8 cellular contexts compared by ENCODE assay signal in genomic region chr1:10793129-10793651, GRCh38. TPM values are rescaled to one million over a fixed set of nuclear protein-coding genes. Genes with fewer than 3 reads are reported as not detected.
DNase-seq lines count a peak whose midpoint lies in the region; ATAC-seq and TF ChIP-seq lines count a peak whose summit lies in the region.

No MANE protein-coding gene starts in this region.

- H3K27me3 ChIP-seq in CD8-positive, alpha-beta T cell (ENCODE audit: insufficient read depth, low read length), result peaks cover 9% of the 10 kb centered on the region

- no peak overlapping the region for H3K27ac ChIP-seq in CD8-positive, alpha-beta T cell (ENCODE audit: low read depth, low read length)

- H3K4me3 Mint-ChIP-seq in CD8-positive, alpha-beta T cell, result peak overlapping the region; percentile 49
- H3K4me3 Mint-ChIP-seq in MCF 10A (ENCODE audit: unreplicated experiment), result peak overlapping the region; percentile 95
- H3K4me3 Mint-ChIP-seq in naive thymus-derived CD8-positive, alpha-beta T cell, result peak overlapping the region in 9 of 10 donors; percentile 26 to 78 (median 65)

- peaks cover 12% of the 10 kb centered on the region for H3K4me1 ChIP-seq in CD8-positive, alpha-beta T cell (ENCODE audit: insufficient read depth, low read length)

- H3K9me3 ChIP-seq in CD8-positive, alpha-beta T cell (ENCODE audit: low read length), result no peaks in the 10 kb centered on the region

- TF ChIP-seq RAD21 in Ishikawa (IDR thresholded peaks at IDR 0.05; ENCODE audit: low read depth), result no peak

- intact Hi-C loops in CD8-positive, alpha-beta T cell (cut with DNase I, micrococcal nuclease), result no loop called here
- intact Hi-C loops in MCF 10A (cut with micrococcal nuclease), result loop anchor here (1.0 to 10.0 kb wide), 3 partner anchors 58 to 112 kb away; no protein-coding TSS in a partner anchor

- H3K4me3 ChIP-seq in CD8-positive, alpha-beta T cell (ENCODE audit: low read depth, low read length), result no peak overlapping the region

- no peaks in the 10 kb centered on the region for H3K36me3 ChIP-seq in CD8-positive, alpha-beta T cell (ENCODE audit: insufficient read depth, low read length)

- BruUV-seq in MCF 10A (replicated peaks; lab: Mats Ljungman, UMichigan), result no TSS peak

- no peak for TF ChIP-seq CTCF in CD8-positive, alpha-beta T cell (IDR thresholded peaks at IDR 0.05)
- no peak for TF ChIP-seq CTCF in MCF 10A (IDR thresholded peaks at IDR 0.05; ENCODE audit: unreplicated experiment)

- no peaks in the 10 kb centered on the region for H3K36me3 Mint-ChIP-seq in CD8-positive, alpha-beta T cell
- H3K36me3 Mint-ChIP-seq in MCF 10A (ENCODE audit: insufficient read depth, unreplicated experiment), result peaks cover 5% of the 10 kb centered on the region
- peaks cover 0 to 3% (median 0%) of the 10 kb centered on the region in 3 donors for H3K36me3 Mint-ChIP-seq in naive thymus-derived CD8-positive, alpha-beta T cell

- no peaks in the 10 kb centered on the region for H3K9me3 Mint-ChIP-seq in CD8-positive, alpha-beta T cell
- no peaks in the 10 kb centered on the region for H3K9me3 Mint-ChIP-seq in MCF 10A (ENCODE audit: unreplicated experiment)
- peaks cover 0 to 3% (median 0%) of the 10 kb centered on the region in 9 donors for H3K9me3 Mint-ChIP-seq in naive thymus-derived CD8-positive, alpha-beta T cell

- no peak for DNase-seq in CD8-positive, alpha-beta T cell
- DNase-seq in MCF 10A (ENCODE audit: unreplicated experiment) (no peak), glomerular visceral epithelial cell (ENCODE audit: extremely low spot score) (no peak), NCI-H1436 treated with DMSO at 0.1 percent for 48 hours (lab: John Stamatoyannopoulos, UW) (no peak)
- DNase-seq in naive thymus-derived CD8-positive, alpha-beta T cell, result peak in 2 of 10 donors; percentile 4 to 11

- H3K4me1 Mint-ChIP-seq in CD8-positive, alpha-beta T cell (ENCODE audit: low read depth), result peaks cover 13% of the 10 kb centered on the region
- peaks cover 18% of the 10 kb centered on the region for H3K4me1 Mint-ChIP-seq in MCF 10A (ENCODE audit: insufficient read depth, unreplicated experiment)
- peaks cover 8 to 22% (median 14%) of the 10 kb centered on the region in 4 donors for H3K4me1 Mint-ChIP-seq in naive thymus-derived CD8-positive, alpha-beta T cell

- no peak for TF ChIP-seq EP300 in Ishikawa (IDR thresholded peaks at IDR 0.05; ENCODE audit: borderline replicate concordance)

- H3K27me3 Mint-ChIP-seq in CD8-positive, alpha-beta T cell (ENCODE audit: low read depth), result peaks cover 25% of the 10 kb centered on the region
- H3K27me3 Mint-ChIP-seq in MCF 10A (ENCODE audit: insufficient read depth, unreplicated experiment), result no peaks in the 10 kb centered on the region
- peaks cover 19 to 37% (median 26%) of the 10 kb centered on the region in 5 donors for H3K27me3 Mint-ChIP-seq in naive thymus-derived CD8-positive, alpha-beta T cell

- CTCF ChIA-PET in CD8-positive, alpha-beta T cell (lab: Charles Lee), result interaction anchor here (0.5 to 0.7 kb wide), 2 partner anchors 218 to 1112 kb away, joined by 3 to 4 read pairs; no protein-coding TSS in a partner anchor
- CTCF ChIA-PET in MCF 10A (lab: Yijun Ruan, JAX), result interaction anchor here (0.6 to 0.7 kb wide), 2 partner anchors 28 to 107 kb away, joined by 3 to 7 read pairs; no protein-coding TSS in a partner anchor

- peak; percentile 38 for ATAC-seq in CD8-positive, alpha-beta T cell
- ATAC-seq in naive thymus-derived CD8-positive, alpha-beta T cell, result peak; percentile 47 to 59
- no peak for ATAC-seq in GM21737 (IDR thresholded peaks at IDR 0.05; ENCODE audit: unreplicated experiment)
- ATAC-seq in HG03196 (IDR thresholded peaks at IDR 0.05; ENCODE audit: unreplicated experiment), result no peak

- POLR2A ChIA-PET in CD8-positive, alpha-beta T cell (lab: Charles Lee), result no interaction called here
- POLR2A ChIA-PET in MCF 10A (lab: Yijun Ruan, JAX), result interaction anchor here (0.6 to 4.3 kb wide), 13 partner anchors 11 to 282 kb away, joined by 3 to 26 read pairs (median 7); no protein-coding TSS in a partner anchor
- POLR2A ChIA-PET in naive thymus-derived CD8-positive, alpha-beta T cell (lab: Charles Lee), result no interaction called here

- H3K27ac Mint-ChIP-seq in CD8-positive, alpha-beta T cell, result no peak overlapping the region
- no peak overlapping the region for H3K27ac Mint-ChIP-seq in MCF 10A (ENCODE audit: low read depth, unreplicated experiment)
- H3K27ac Mint-ChIP-seq in naive thymus-derived CD8-positive, alpha-beta T cell, result peak overlapping the region in 1 of 10 donors; percentile 62

TF ChIP-seq in Ishikawa, 13 proteins besides CTCF, POLR2A, EP300 and RAD21:
- TF ChIP-seq CEBPB (IDR thresholded peaks at IDR 0.05), result 0 out of 2 replicates have a peak, but pooled peaks have one; percentile 28
- TF ChIP-seq FOXM1 (IDR thresholded peaks at IDR 0.05; ENCODE audit: borderline replicate concordance, low read depth), result no peak

RNA-seq across cellular contexts. Expression of gene CASZ1, which starts 3.3 kb away (rescaled TPM):
- 10 to 100 TPM; 48.0 to 56.5 TPM for total RNA-seq in CD8-positive, alpha-beta T cell
- 11.1 and 13.2 TPM in 2 replicates for total RNA-seq in MCF 10A (2022)
- total RNA-seq in naive thymus-derived CD8-positive, alpha-beta T cell, result 10 to 100 TPM; 10.3 to 13.0 TPM
- 1 to 10 TPM in 2 of 3 donors, under 1 TPM in 1; 0.60 to 1.4 (median 1.3) TPM for polyA plus RNA-seq in naive thymus-derived CD8-positive, alpha-beta T cell

Comparison
In these comparisons a context has a peak if more than half of its experiments do, and no peak if none do; other contexts are left out.
1. ATAC-seq: peak in CD8-positive, alpha-beta T cell (single experiment) and naive thymus-derived CD8-positive, alpha-beta T cell (2 of 2); none in GM21737 (single experiment) and HG03196 (single experiment).
2. Peak in every context shown above with its lines, with median percentiles within 50 percentile points of each other: H3K4me3 Mint-ChIP-seq.